In genomic region chr2:209209943-209210342, GRCh38 we compare ENCODE assay signal across 12 cellular contexts.
DNase-seq lines count a peak whose midpoint lies in the region; TF ChIP-seq lines count a peak whose summit lies in the region.
"Had no signal": no experiment of that assay in that cellular context is flagged by ENCODE, and none has a peak within 500 bp of the region (broad histone marks: within the 10 kb centered on the region; RNA-seq: fewer than 3 reads in every experiment).

No MANE protein-coding gene starts in this region.

- no peak overlapping the region for H3K27ac Mint-ChIP-seq in glutamatergic neuron (ENCODE audit: unreplicated experiment)
- H3K27ac Mint-ChIP-seq: CD4-positive, CD25-positive, alpha-beta regulatory T cell; IgD-negative memory B cell had no signal

- DNase-seq in glutamatergic neuron (no peak), activated T-cell treated with anti-CD3 and anti-CD28 coated beads for 4 hours (no peak), KG1 (lab: John Stamatoyannopoulos, UW) (no peak), COR-L47 (lab: John Stamatoyannopoulos, UW) (no peak)
- DNase-seq: AML-193; CD4-positive, CD25-positive, alpha-beta regulatory T cell; DMS79 had no signal

- H3K36me3 Mint-ChIP-seq in glutamatergic neuron (ENCODE audit: unreplicated experiment): no peaks in the 10 kb centered on the region
- H3K36me3 Mint-ChIP-seq: CD4-positive, CD25-positive, alpha-beta regulatory T cell; IgD-negative memory B cell had no signal

- H3K9me3 ChIP-seq in ES-I3 (ENCODE audit: control insufficient read depth, insufficient read depth, low read length) (no peaks in the 10 kb centered on the region), HUES48 (ENCODE audit: control insufficient read depth, insufficient read depth, low read length) (no peaks in the 10 kb centered on the region)

- H3K9ac ChIP-seq in ES-I3 (ENCODE audit: low read depth, low read length) (peak overlapping the region; percentile 55; the same call in 1 of the 2 replicates), HUES48 (ENCODE audit: low read depth, low read length) (no peak overlapping the region)
- H3K9ac ChIP-seq: BLaER1 treated with 17β-estradiol and CSF1 and Interleukin-3, amounts not matched to agents 10 nM and 100 nM; KMS-11 had no signal

- no peaks in the 10 kb centered on the region for H3K9me3 Mint-ChIP-seq in glutamatergic neuron (ENCODE audit: unreplicated experiment)

- no peaks in the 10 kb centered on the region for H3K4me1 Mint-ChIP-seq in glutamatergic neuron (ENCODE audit: low read depth, unreplicated experiment)
- H3K4me1 Mint-ChIP-seq: CD4-positive, CD25-positive, alpha-beta regulatory T cell had no signal

- no peaks in the 10 kb centered on the region for H3K27me3 ChIP-seq in HUES48 (ENCODE audit: control insufficient read depth, insufficient read depth, low read length)
- H3K27me3 ChIP-seq: BLaER1 treated with 17β-estradiol and CSF1 and Interleukin-3, amounts not matched to agents 10 nM and 100 nM had no signal

- H3K36me3 ChIP-seq in ES-I3 (ENCODE audit: insufficient read depth, low read length): no peaks in the 10 kb centered on the region
- no peaks in the 10 kb centered on the region for H3K36me3 ChIP-seq in HUES48 (ENCODE audit: control insufficient read depth, insufficient read depth, low read length)
- H3K36me3 ChIP-seq: BLaER1 treated with 17β-estradiol and CSF1 and Interleukin-3, amounts not matched to agents 10 nM and 100 nM had no signal

- H3K4me1 ChIP-seq in ES-I3 (ENCODE audit: insufficient read depth, low read length) (no peaks in the 10 kb centered on the region), HUES48 (ENCODE audit: control insufficient read depth, insufficient read depth, low read length) (no peaks in the 10 kb centered on the region)
- H3K4me1 ChIP-seq: BLaER1 treated with 17β-estradiol and CSF1 and Interleukin-3, amounts not matched to agents 10 nM and 100 nM had no signal

- no peak overlapping the region for H3K27ac ChIP-seq in HUES48 (ENCODE audit: low read depth, low read length)
- H3K27ac ChIP-seq: BLaER1 treated with 17β-estradiol and CSF1 and Interleukin-3, amounts not matched to agents 10 nM and 100 nM; KMS-11 had no signal

- peak overlapping the region; percentile 60; the same call in 1 of the 2 replicates for H3K4me3 ChIP-seq in HUES48 (ENCODE audit: low read depth, low read length)
- H3K4me3 ChIP-seq: BLaER1 treated with 17β-estradiol and CSF1 and Interleukin-3, amounts not matched to agents 10 nM and 100 nM had no signal

- no peaks in the 10 kb centered on the region for H3K27me3 Mint-ChIP-seq in glutamatergic neuron (ENCODE audit: unreplicated experiment)
- H3K27me3 Mint-ChIP-seq: CD4-positive, CD25-positive, alpha-beta regulatory T cell; IgD-negative memory B cell had no signal

- no peak for TF ChIP-seq CTCF in glutamatergic neuron (IDR thresholded peaks at IDR 0.05; ENCODE audit: partially characterized antibody, unreplicated experiment)

- peak overlapping the region; percentile 27 for H3K4me3 Mint-ChIP-seq in glutamatergic neuron (ENCODE audit: unreplicated experiment)
- H3K4me3 Mint-ChIP-seq: CD4-positive, CD25-positive, alpha-beta regulatory T cell; IgD-negative memory B cell had no signal
